Comparison of ENCODE assay signal across 27 cellular contexts in the genomic region with DNA sequence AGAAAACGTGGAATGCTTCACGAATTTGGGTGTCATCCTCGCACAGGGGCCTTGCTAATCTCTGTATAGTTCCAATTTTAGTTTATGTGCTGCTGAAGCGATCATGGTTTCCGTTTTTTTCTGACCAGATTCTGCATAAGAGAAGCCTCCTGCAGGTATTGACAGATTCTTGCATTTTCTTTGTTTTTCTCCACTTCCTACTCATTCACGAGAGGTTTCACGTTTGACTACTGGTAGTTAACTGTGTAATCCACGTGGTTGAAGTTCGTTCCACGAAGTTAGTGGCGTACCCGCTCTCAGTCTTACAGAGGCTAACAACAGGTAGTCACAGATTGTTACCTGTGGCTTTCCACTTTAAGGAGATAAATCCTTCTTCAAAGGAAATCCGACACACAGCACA. TPM values are rescaled to one million over a fixed set of nuclear protein-coding genes. Genes with fewer than 3 reads are reported as not detected.
DNase-seq lines count a peak whose midpoint lies in the region; ATAC-seq, FAIRE-seq and TF ChIP-seq lines count a peak whose summit lies in the region.
"Had no signal": no experiment of that assay in that cellular context is flagged by ENCODE, and none has a peak within 500 bp of the region (broad histone marks: within the 10 kb centered on the region; RNA-seq: fewer than 3 reads in every experiment).

No MANE protein-coding gene starts in this region.

- H2AFZ ChIP-seq in GM23338, result no peak overlapping the region
- peak overlapping the region; percentile 54; the same call in 1 of the 2 replicates for H2AFZ ChIP-seq in H1 (ENCODE audit: low read length)

- H3K23ac ChIP-seq in H1 (ENCODE audit: insufficient read length), result no peak overlapping the region

- TF ChIP-seq CTCF in GM23338 (conservative IDR thresholded peaks at IDR 0.05; ENCODE audit: low read depth in 2 of 2) (no peak), H1 (IDR thresholded peaks at IDR 0.05; ENCODE audit: control extremely low read depth in 1 of 3, insufficient read depth in 1 of 3, low read depth in 1 of 3, low read length in 3 of 3) (no peak)

- H3F3A ChIP-seq in GM23338 (replicated peaks; ENCODE audit: low read depth), result 0 out of 2 replicates have a peak, but pooled peaks cover 3% of the 10 kb centered on the region

- no peak for TF ChIP-seq RAD21 in H1 (IDR thresholded peaks at IDR 0.05 in 1 of 2, conservative IDR thresholded peaks at IDR 0.05 in 1 of 2; ENCODE audit: low read depth in 2 of 2, low read length in 2 of 2)

- H3K9me3 Mint-ChIP-seq in GM23338, result no peaks in the 10 kb centered on the region; the same call in 2 of the 3 replicates
- peaks cover 11 to 12% of the 10 kb centered on the region in 2 donors for H3K9me3 Mint-ChIP-seq in activated T-cell treated with anti-CD3 and anti-CD28 coated beads, Interleukin-2, amount 50 U/mL, for 72 hours

- peak overlapping the region; percentile 19 for H2BK120ac ChIP-seq in H1 (replicated peaks; ENCODE audit: low read depth, low read length)

- H4K91ac ChIP-seq in H1 (replicated peaks; ENCODE audit: insufficient read length, low read length), result peak overlapping the region; percentile 1

- peak overlapping the region; percentile 89; the same call in 1 of the 2 replicates for H2BK20ac ChIP-seq in H1 (ENCODE audit: low read length)

- FAIRE-seq in H1 (lab: Jason Lieb, UNC), result peak; percentile 88
- FAIRE-seq: A549, D721Med, GM12892 had no signal

- no peak overlapping the region for H4K5ac ChIP-seq in H1 (ENCODE audit: insufficient read length, low read depth, low read length)

- H3K56ac ChIP-seq in H1 (replicated peaks; ENCODE audit: insufficient read length, low read depth, low read length), result no peak overlapping the region

- H3K79me2 ChIP-seq in GM23338 (replicated peaks; ENCODE audit: insufficient read depth) (no peaks in the 10 kb centered on the region), H1 (ENCODE audit: control insufficient read depth in 1 of 2, insufficient read depth in 2 of 2, low read length in 2 of 2) (no peaks in the 10 kb centered on the region)

- H3K23me2 ChIP-seq in H1 (ENCODE audit: low read depth, low read length), result no peaks in the 10 kb centered on the region

- no peak overlapping the region for H4K8ac ChIP-seq in H1 (ENCODE audit: extremely low read depth, insufficient read depth, low read length)

- peaks cover 23% of the 10 kb centered on the region for H3K4me1 ChIP-seq in GM23338 (ENCODE audit: insufficient read depth)
- H3K4me1 ChIP-seq in HUES6 (ENCODE audit: control insufficient read depth, insufficient read depth, low read length), result peaks cover 13% of the 10 kb centered on the region
- H3K4me1 ChIP-seq in H1 (replicated peaks in 1 of 4; ENCODE audit: control insufficient read depth in 3 of 4, insufficient read depth in 4 of 4, low read length in 3 of 4), result peaks cover 2 to 13% (median 8%) of the 10 kb centered on the region in 4 experiments
- H3K4me1 ChIP-seq in iPS-20b (ENCODE audit: insufficient read depth, low read length), result peaks cover 11% of the 10 kb centered on the region; the same call in 1 of the 2 replicates
- H3K4me1 ChIP-seq: A549, BE2C had no signal

- H3K79me1 ChIP-seq in H1 (ENCODE audit: low read depth, low read length), result no peaks in the 10 kb centered on the region

- peak; percentile 40; the same call in 2 of the 3 replicates for ATAC-seq in GM23338
- no peak for ATAC-seq in activated T-cell treated with anti-CD3 and anti-CD28 coated beads, Interleukin-2, amount 50 U/mL, for 72 hours (replicated peaks in 1 of 2)
- ATAC-seq: A549 had no signal

- peak overlapping the region; percentile 85; the same call in 1 of the 2 replicates for H2BK12ac ChIP-seq in H1 (ENCODE audit: low read depth, low read length)

- no peak overlapping the region; the same call in 1 of the 2 replicates for H3K4me2 ChIP-seq in GM23338
- H3K4me2 ChIP-seq in H1 (ENCODE audit: insufficient read depth in 1 of 2, low read depth in 2 of 2, low read length in 2 of 2), result peak overlapping the region; percentile 12 to 39; a peak in 2 of 4 replicates
- H3K4me2 ChIP-seq: A549; BLaER1 treated with 17β-estradiol and CSF1 and Interleukin-3, amounts not matched to agents 10 nM and 100 nM had no signal

- peak; percentile 24 for DNase-seq in GM23338 (ENCODE audit: low spot score)
- no peak for DNase-seq in H1 (ENCODE audit: low read depth in 1 of 2, low spot score in 2 of 2)
- no peak for DNase-seq in NCI-H1694 (lab: John Stamatoyannopoulos, UW)
- no peak for DNase-seq in stimulated activated CD4-positive, alpha-beta T cell treated with anti-CD3 and anti-CD28 coated beads, Interleukin-2, amount 100 ng/mL, for 24 hours
- DNase-seq in RKO (ENCODE audit: low spot score), result no peak
- DNase-seq in activated T-cell treated with anti-CD3 and anti-CD28 coated beads, Interleukin-2, amount 50 U/mL, for 72 hours, result no peak
- DNase-seq: 8988T; ACHN; AML-193; BE2C; CD4-positive, alpha-beta T cell; CD8-positive, alpha-beta memory T cell; DMS 273 treated with DMSO at 0.1 percent for 48 hours; DMS79; EL; GF-D8; HFFc6 had no signal

- H3K27me3 Mint-ChIP-seq in GM23338 (ENCODE audit: insufficient read depth, low read depth, poor library complexity), result peaks cover 8% of the 10 kb centered on the region
- no peaks in the 10 kb centered on the region for H3K27me3 Mint-ChIP-seq in activated T-cell treated with anti-CD3 and anti-CD28 coated beads, Interleukin-2, amount 50 U/mL, for 72 hours (ENCODE audit: low read depth)
- H3K27me3 Mint-ChIP-seq: CD4-positive, alpha-beta T cell; CD8-positive, alpha-beta memory T cell had no signal

- peaks cover 30% of the 10 kb centered on the region for H3K4me1 Mint-ChIP-seq in GM23338
- no peaks in the 10 kb centered on the region for H3K4me1 Mint-ChIP-seq in activated T-cell treated with anti-CD3 and anti-CD28 coated beads, Interleukin-2, amount 50 U/mL, for 72 hours (ENCODE audit: low read depth)
- H3K4me1 Mint-ChIP-seq: CD14-positive monocyte; CD8-positive, alpha-beta memory T cell had no signal

- TF ChIP-seq POLR2A in H1 (IDR thresholded peaks at IDR 0.05; ENCODE audit: control extremely low read depth in 1 of 2, low read depth in 2 of 2, low read length in 2 of 2), result no peak

- H2BK5ac ChIP-seq in H1 (ENCODE audit: low read depth, low read length), result peak overlapping the region; percentile 72

- H3K9me3 ChIP-seq in HUES6 (ENCODE audit: control insufficient read depth, insufficient read depth, low read depth, low read length) (no peaks in the 10 kb centered on the region), H1 (ENCODE audit: insufficient read depth in 2 of 2, low read depth in 1 of 2, low read length in 1 of 2) (no peaks in the 10 kb centered on the region), iPS-20b (ENCODE audit: insufficient read depth, low read depth, low read length) (no peaks in the 10 kb centered on the region)
- H3K9me3 ChIP-seq: A549; BE2C; BLaER1 treated with 17β-estradiol and CSF1 and Interleukin-3, amounts not matched to agents 10 nM and 100 nM; HAP-1 had no signal

- POLR2A ChIA-PET in H1 (lab: Charles Lee; ENCODE audit: partially characterized antibody), result interaction anchor here (0.8 kb wide), 1 partner anchor 24 kb away, joined by 3 read pairs; no protein-coding TSS in a partner anchor

- H3K27ac Mint-ChIP-seq in GM23338, result peak overlapping the region; percentile 39; the same call in 1 of the 2 replicates
- H3K27ac Mint-ChIP-seq in activated T-cell treated with anti-CD3 and anti-CD28 coated beads, Interleukin-2, amount 50 U/mL, for 72 hours, result no peak overlapping the region
- H3K27ac Mint-ChIP-seq: CD14-positive monocyte; CD4-positive, alpha-beta T cell; CD8-positive, alpha-beta memory T cell; HFFc6 had no signal

- H3K36me3 ChIP-seq in GM23338 (ENCODE audit: insufficient read depth), result no peaks in the 10 kb centered on the region
- H3K36me3 ChIP-seq in HUES6 (ENCODE audit: control insufficient read depth, insufficient read depth, low read length), result no peaks in the 10 kb centered on the region
- H3K36me3 ChIP-seq in H1 (ENCODE audit: control insufficient read depth in 2 of 4, insufficient read depth in 4 of 4, low read length in 3 of 4), result no peaks in the 10 kb centered on the region
- no peaks in the 10 kb centered on the region for H3K36me3 ChIP-seq in iPS-20b (ENCODE audit: insufficient read depth, low read depth, low read length)
- H3K36me3 ChIP-seq: BE2C; BLaER1 treated with 17β-estradiol and CSF1 and Interleukin-3, amounts not matched to agents 10 nM and 100 nM; HAP-1 had no signal

- H3K4me3 Mint-ChIP-seq in GM23338, result no peak overlapping the region; the same call in 2 of the 3 replicates
- H3K4me3 Mint-ChIP-seq in activated T-cell treated with anti-CD3 and anti-CD28 coated beads, Interleukin-2, amount 50 U/mL, for 72 hours, result no peak overlapping the region
- H3K4me3 Mint-ChIP-seq: CD14-positive monocyte; CD4-positive, alpha-beta T cell; CD8-positive, alpha-beta memory T cell; HFFc6 had no signal

- 0 out of 2 replicates have a peak overlapping the region, but pooled peaks have one; percentile 66 for H3K18ac ChIP-seq in H1 (ENCODE audit: extremely low read depth, low read length)

- H3K4ac ChIP-seq in H1 (replicated peaks; ENCODE audit: insufficient read length, low read depth, low read length), result no peak overlapping the region

- H3K27ac ChIP-seq in GM23338 (ENCODE audit: low read depth) (peak overlapping the region; percentile 78), HUES6 (ENCODE audit: low read depth, low read length) (peak overlapping the region; percentile 10; the same call in 1 of the 2 replicates), H1 (ENCODE audit: low read depth, low read length) (no peak overlapping the region; the same call in 1 of the 2 replicates), iPS-20b (ENCODE audit: low read length) (peak overlapping the region; percentile 1)
- H3K27ac ChIP-seq: A549; BLaER1 treated with 17β-estradiol and CSF1 and Interleukin-3, amounts not matched to agents 10 nM and 100 nM had no signal

- CTCF ChIA-PET in H1 (lab: Charles Lee; ENCODE audit: partially characterized antibody), result interaction anchor here (0.6 kb wide), 1 partner anchor 101 kb away, joined by 3 read pairs; no protein-coding TSS in a partner anchor

- no peak overlapping the region for H3K14ac ChIP-seq in H1 (ENCODE audit: insufficient read length)

- no peaks in the 10 kb centered on the region for H4K20me1 ChIP-seq in GM23338 (replicated peaks; ENCODE audit: insufficient read depth)
- no peaks in the 10 kb centered on the region for H4K20me1 ChIP-seq in H1 (replicated peaks in 1 of 2; ENCODE audit: control insufficient read depth in 1 of 2, insufficient read depth in 2 of 2, low read length in 2 of 2)
- H4K20me1 ChIP-seq: BLaER1 treated with 17β-estradiol and CSF1 and Interleukin-3, amounts not matched to agents 10 nM and 100 nM had no signal

- H2BK15ac ChIP-seq in H1 (ENCODE audit: low read length), result 0 out of 2 replicates have a peak overlapping the region, but pooled peaks have one; percentile 8

- H3K4me3 ChIP-seq in GM23338 (no peak overlapping the region), HUES6 (ENCODE audit: low read depth, low read length) (no peak overlapping the region), H1 (ENCODE audit: extremely low read depth in 1 of 4, insufficient read depth in 2 of 4, low read depth in 3 of 4, low read length in 4 of 4) (0 out of 8 replicates have a peak overlapping the region, but pooled peaks of 1 of the 4 experiments have one; percentile 1), iPS-20b (ENCODE audit: low read length) (no peak overlapping the region; the same call in 1 of the 2 replicates)
- H3K4me3 ChIP-seq: A549; BLaER1 treated with 17β-estradiol and CSF1 and Interleukin-3, amounts not matched to agents 10 nM and 100 nM; HAP-1 had no signal

- H3K9me2 ChIP-seq in GM23338 (ENCODE audit: insufficient read depth), result no peaks in the 10 kb centered on the region

- 15% methylated on average over 13 of the region's 13 CpGs; no CpG with 5 or more reads in 1 of the 2 experiments for WGBS in H1 (ENCODE audit: extremely low coverage in 1 of 2, insufficient coverage in 1 of 2, insufficient read length in 1 of 2, insufficient replicate concordance in 2 of 2, low coverage in 1 of 2, low lambda C conversion rate in 2 of 2, missing lambda C conversion rate in 1 of 2), 2 experiments

- H3K36me3 Mint-ChIP-seq in GM23338 (ENCODE audit: low read depth), result 0 out of 3 replicates have a peak, but pooled peaks cover 3% of the 10 kb centered on the region
- no peaks in the 10 kb centered on the region for H3K36me3 Mint-ChIP-seq in activated T-cell treated with anti-CD3 and anti-CD28 coated beads, Interleukin-2, amount 50 U/mL, for 72 hours (ENCODE audit: insufficient read depth in 2 of 2)
- H3K36me3 Mint-ChIP-seq: CD14-positive monocyte; CD8-positive, alpha-beta memory T cell had no signal

- no peak for TF ChIP-seq EP300 in H1 (IDR thresholded peaks at IDR 0.05; ENCODE audit: borderline replicate concordance in 1 of 2, low read depth in 2 of 2, low read length in 2 of 2)

- H3K27me3 ChIP-seq in GM23338 (ENCODE audit: insufficient read depth) (no peaks in the 10 kb centered on the region), HUES6 (ENCODE audit: control insufficient read depth, insufficient read depth, low read length) (no peaks in the 10 kb centered on the region), H1 (replicated peaks in 1 of 4; ENCODE audit: control insufficient read depth in 3 of 4, extremely low read depth in 1 of 4, insufficient read depth in 3 of 4, low read length in 3 of 4) (no peaks in the 10 kb centered on the region), iPS-20b (ENCODE audit: insufficient read depth, low read length) (no peaks in the 10 kb centered on the region)
- H3K27me3 ChIP-seq: BE2C; BLaER1 treated with 17β-estradiol and CSF1 and Interleukin-3, amounts not matched to agents 10 nM and 100 nM had no signal

- no peak overlapping the region; the same call in 1 of the 2 replicates for H2AK5ac ChIP-seq in H1 (ENCODE audit: low read depth, low read length)

- H3K9ac ChIP-seq in HUES6 (ENCODE audit: low read length) (no peak overlapping the region), H1 (replicated peaks in 1 of 4; ENCODE audit: extremely low read depth in 1 of 4, low read depth in 3 of 4, low read length in 3 of 4) (no peak overlapping the region), iPS-20b (ENCODE audit: low read depth, low read length) (peak overlapping the region; percentile 7; the same call in 1 of the 2 replicates)
- H3K9ac ChIP-seq: BLaER1 treated with 17β-estradiol and CSF1 and Interleukin-3, amounts not matched to agents 10 nM and 100 nM had no signal

RNA-seq across cellular contexts. Expression of gene TRIML2, which starts 12.1 kb away (rescaled TPM):
- total RNA-seq in GM23338 (2014; rRNA removed; shearing (Covaris generic)), result 46.8 and 57.8 TPM in 2 replicates
- polyA plus RNA-seq in GM23338 (2016; fragmentation: Nextera tagmentation; extraction: Ambion mirVana) (77.9 and 79.2 TPM in 2 replicates), H1 (2011; rRNA removed) (25.6 and 28.1 TPM in 2 replicates)
- total RNA-seq in H1 (2021; fragmentation: NEBNext Ultra II Directional; extraction: Animal tissue kit (Norgen Biotek cat#: 25700)), result 59.2 and 62.8 TPM in 2 replicates
- 49.5 TPM for polyA plus RNA-seq in H1 (2011; cell fraction: cytosol; rRNA removed)
- 53.0 TPM for polyA plus RNA-seq in H1 (2011; cell fraction: nucleus; rRNA removed)
- polyA plus RNA-seq in H1 (2012, experiment 1 of 2), result 52.0 to 73.5 TPM (median 58.8 TPM) in 4 replicates
- polyA plus RNA-seq in H1 (2012, experiment 2 of 2), result 23.3 TPM
- 197 TPM for polyA plus RNA-seq in H1 (2013, experiment 1 of 2)
- 181 TPM for polyA plus RNA-seq in H1 (2013, experiment 2 of 2)
- polyA minus RNA-seq in H1 (2011; rRNA and poly(A)+ RNA removed), result 22.7 and 24.1 TPM in 2 replicates
- polyA minus RNA-seq in H1 (2011; cell fraction: cytosol; rRNA and poly(A)+ RNA removed), result 18.0 TPM
- polyA minus RNA-seq in H1 (2011; cell fraction: nucleus; rRNA and poly(A)+ RNA removed), result 29.6 TPM
- not detected for total RNA-seq in activated T-cell treated with anti-CD3 and anti-CD28 coated beads, Interleukin-2, amount 50 U/mL, for 72 hours
- total RNA-seq: CD4-positive, alpha-beta T cell; CD8-positive, alpha-beta memory T cell; G401 had no signal
- polyA plus RNA-seq: CD14-positive monocyte; CD8-positive, alpha-beta memory T cell had no signal

RNA-seq across cellular contexts. Expression of gene TRIML1, which starts 17.7 kb away (rescaled TPM):
- total RNA-seq in GM23338 (2014; rRNA removed; shearing (Covaris generic)), result not detected in 2 replicates
- polyA plus RNA-seq in GM23338 (2016; fragmentation: Nextera tagmentation; extraction: Ambion mirVana) (not detected in 2 replicates), H1 (2011; rRNA removed) (not detected in 2 replicates)
- total RNA-seq in H1 (2021; fragmentation: NEBNext Ultra II Directional; extraction: Animal tissue kit (Norgen Biotek cat#: 25700)), result not detected in 2 replicates
- polyA plus RNA-seq in H1 (2011; cell fraction: cytosol; rRNA removed), result not detected
- not detected for polyA plus RNA-seq in H1 (2011; cell fraction: nucleus; rRNA removed)
- not detected in 4 replicates for polyA plus RNA-seq in H1 (2012, experiment 1 of 2)
- not detected for polyA plus RNA-seq in H1 (2012, experiment 2 of 2)
- 0.04 TPM for polyA plus RNA-seq in H1 (2013, experiment 1 of 2)
- polyA plus RNA-seq in H1 (2013, experiment 2 of 2), result not detected
- not detected in 2 replicates for polyA minus RNA-seq in H1 (2011; rRNA and poly(A)+ RNA removed)
- not detected for polyA minus RNA-seq in H1 (2011; cell fraction: cytosol; rRNA and poly(A)+ RNA removed)
- not detected for polyA minus RNA-seq in H1 (2011; cell fraction: nucleus; rRNA and poly(A)+ RNA removed)
- not detected for total RNA-seq in activated T-cell treated with anti-CD3 and anti-CD28 coated beads, Interleukin-2, amount 50 U/mL, for 72 hours
- total RNA-seq: CD4-positive, alpha-beta T cell; CD8-positive, alpha-beta memory T cell; G401; H4; HFFc6 had no signal
- polyA plus RNA-seq: A549; CD14-positive monocyte; CD8-positive, alpha-beta memory T cell had no signal

Comparison
In these comparisons a context has a peak if more than half of its experiments do, and no peak if none do; other contexts are left out.
1. RNA of gene TRIML2, which starts 12.1 kb away (total RNA-seq): 59.2 to 62.8 TPM in H1 and 46.8 to 57.8 TPM in GM23338; not detected in activated T-cell treated with anti-CD3 and anti-CD28 coated beads, Interleukin-2, amount 50 U/mL, for 72 hours; every median in the first group is over 10 times any median in the second.